Comparison of ENCODE assay signal across 30 cellular contexts in genomic region chr6:22279427-22279826, GRCh38. TPM values are rescaled to one million over a fixed set of nuclear protein-coding genes. Genes with fewer than 3 reads are reported as not detected.
"Had no signal": no experiment of that assay in that cellular context is flagged by ENCODE, and none has a peak within 500 bp of the region (broad histone marks: within the 10 kb centered on the region; RNA-seq: fewer than 3 reads in every experiment).

No MANE protein-coding gene starts in this region.

- H3K4me1 ChIP-seq: colonic mucosa, gastrocnemius medialis, lower lobe of right lung, neural progenitor cell, prostate gland, right atrium auricular region, stomach, thyroid gland had no signal

- FAIRE-seq: keratinocyte had no signal

- ATAC-seq: esophagus mucosa; gastrocnemius medialis; left ventricle myocardium superior; lower lobe of right lung; natural killer cell treated with Interleukin-12 subunit alpha and Interleukin-12 subunit beta and Interleukin-15 and Interleukin-18, amount 100 ng/mL, for 72 hours; sciatic nerve; stimulated activated effector memory CD8-positive, alpha-beta T cell treated with anti-CD3 and anti-CD28 coated beads, Interleukin-12 subunit alpha, Interleukin-12 subunit beta, amount 100 ng/mL, for 72 hours had no signal

- H3K36me3 Mint-ChIP-seq: neural progenitor cell; stimulated activated effector memory CD8-positive, alpha-beta T cell treated with anti-CD3 and anti-CD28 coated beads, Interleukin-12 subunit alpha, Interleukin-12 subunit beta, amount 100 ng/mL, for 72 hours; type B pancreatic cell had no signal

- H3K4me2 ChIP-seq: neural progenitor cell had no signal

- H3K36me3 ChIP-seq: colonic mucosa, gastrocnemius medialis, lower lobe of right lung, neural progenitor cell, prostate gland, right atrium auricular region, stomach, thyroid gland had no signal

- H3K27ac Mint-ChIP-seq: dendritic cell treated with granulocyte-macrophage colony-stimulating factor and Interleukin-4, amounts not matched to agents 40 ng/mL and 50 ng/mL, for 4 days; endodermal cell; natural killer cell treated with Interleukin-12 subunit alpha and Interleukin-12 subunit beta and Interleukin-15 and Interleukin-18, amount 100 ng/mL, for 72 hours; neural progenitor cell; stimulated activated effector memory CD8-positive, alpha-beta T cell treated with anti-CD3 and anti-CD28 coated beads, Interleukin-12 subunit alpha, Interleukin-12 subunit beta, amount 100 ng/mL, for 72 hours; type B pancreatic cell had no signal

- H3K4me3 ChIP-seq: colonic mucosa, gastrocnemius medialis, lower lobe of right lung, neural progenitor cell, prostate gland, right atrium auricular region, stomach, thyroid gland had no signal

- H3K9me3 ChIP-seq: colonic mucosa, gastrocnemius medialis, lower lobe of right lung, prostate gland, right atrium auricular region, thyroid gland had no signal

- H2AFZ ChIP-seq: neural progenitor cell had no signal

- DNase-seq: colonic mucosa; effector CD8-positive, alpha-beta T cell; endodermal cell; foreskin fibroblast; gastrocnemius medialis; head of caudate nucleus; left ventricle myocardium superior; lower lobe of right lung; nucleus accumbens; stimulated activated CD4-positive, alpha-beta T cell treated with anti-CD3 and anti-CD28 coated beads, Interleukin-2, amount 100 ng/mL, for 24 hours; stimulated activated CD4-positive, alpha-beta T cell treated with anti-CD3 and anti-CD28 coated beads, Interleukin-4, amount 100 ng/mL, for 24 hours; stimulated activated naive CD4-positive, alpha-beta T cell treated with Interleukin-2 at 50 U/mL for 16 hours; stomach; thyroid gland had no signal

- H3K4me3 Mint-ChIP-seq: dendritic cell treated with granulocyte-macrophage colony-stimulating factor and Interleukin-4, amounts not matched to agents 40 ng/mL and 50 ng/mL, for 4 days; endodermal cell; natural killer cell treated with Interleukin-12 subunit alpha and Interleukin-12 subunit beta and Interleukin-15 and Interleukin-18, amount 100 ng/mL, for 72 hours; neural progenitor cell; stimulated activated effector memory CD8-positive, alpha-beta T cell treated with anti-CD3 and anti-CD28 coated beads, Interleukin-12 subunit alpha, Interleukin-12 subunit beta, amount 100 ng/mL, for 72 hours; type B pancreatic cell had no signal

- H3K9ac ChIP-seq: neural progenitor cell had no signal

- H3K27me3 ChIP-seq: colonic mucosa, gastrocnemius medialis, neural progenitor cell, right atrium auricular region, stomach, thyroid gland had no signal

- H3K4me1 Mint-ChIP-seq: endodermal cell; neural progenitor cell; stimulated activated effector memory CD8-positive, alpha-beta T cell treated with anti-CD3 and anti-CD28 coated beads, Interleukin-12 subunit alpha, Interleukin-12 subunit beta, amount 100 ng/mL, for 72 hours had no signal

- H3K27ac ChIP-seq: colonic mucosa, epithelial cell of prostate, gastrocnemius medialis, lower lobe of right lung, neural progenitor cell, prostate gland, right atrium auricular region, stomach, thyroid gland had no signal

- H3K27me3 Mint-ChIP-seq: dendritic cell treated with granulocyte-macrophage colony-stimulating factor and Interleukin-4, amounts not matched to agents 40 ng/mL and 50 ng/mL, for 4 days; natural killer cell treated with Interleukin-12 subunit alpha and Interleukin-12 subunit beta and Interleukin-15 and Interleukin-18, amount 100 ng/mL, for 72 hours; type B pancreatic cell had no signal

RNA-seq across cellular contexts. Expression of gene PRL, which starts 17.4 kb away (rescaled TPM):
- total RNA-seq: colonic mucosa; endodermal cell; esophagus mucosa; gastrocnemius medialis; glomerular endothelial cell; left ventricle myocardium superior; lower lobe of right lung; mononuclear cell; natural killer cell treated with Interleukin-12 subunit alpha and Interleukin-12 subunit beta and Interleukin-15 and Interleukin-18, amount 100 ng/mL, for 72 hours; osteocyte; prostate gland; right atrium auricular region; stomach; temporal lobe; thyroid gland; urinary bladder had no signal
- polyA plus RNA-seq: keratinocyte, stomach, urinary bladder had no signal
